1 cellular context compared by ENCODE assay signal in the genomic region with DNA sequence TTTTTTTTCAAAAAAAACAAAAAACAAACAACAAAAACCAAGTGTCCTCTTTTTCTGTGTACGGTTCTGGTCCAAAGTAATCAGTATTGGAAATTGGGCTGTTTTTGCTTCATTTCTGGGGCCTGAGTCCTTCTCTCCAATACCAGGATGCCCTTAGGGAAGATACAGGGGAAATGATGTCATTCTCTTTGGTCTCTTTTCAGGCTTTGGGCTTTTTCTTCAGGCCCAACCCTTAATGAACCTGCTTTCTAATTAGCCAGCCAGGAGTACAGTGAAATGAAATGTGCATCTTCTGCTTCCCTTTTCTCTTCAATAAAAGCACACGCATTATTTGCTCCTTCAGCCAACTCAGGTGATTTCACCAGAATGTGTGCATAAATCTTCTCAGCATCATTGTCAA.
TF ChIP-seq lines count a peak whose summit lies in the region.

No MANE protein-coding gene starts in this region.

TF ChIP-seq in HepG2, 621 proteins besides CTCF, POLR2A, EP300 and RAD21 (continued from another document):
- TF ChIP-seq ATF7 (IDR thresholded peaks at IDR 0.05), result 0 out of 2 replicates have a peak, but pooled peaks have one; percentile 23
- no peak for TF ChIP-seq ATF7 (CRISPR knock-in tag; IDR thresholded peaks at IDR 0.05)
- no peak for TF ChIP-seq SUZ12 (IDR thresholded peaks at IDR 0.05; ENCODE audit: low read depth, low read length)
